ENCODE assay signal across 16 cellular contexts in genomic region chr9:107312651-107313050, GRCh38. TPM values are rescaled to one million over a fixed set of nuclear protein-coding genes. Genes with fewer than 3 reads are reported as not detected.
DNase-seq lines count a peak whose midpoint lies in the region; FAIRE-seq and TF ChIP-seq lines count a peak whose summit lies in the region.
"Had no signal": no experiment of that assay in that cellular context is flagged by ENCODE, and none has a peak within 500 bp of the region (broad histone marks: within the 10 kb centered on the region; RNA-seq: fewer than 3 reads in every experiment).

No MANE protein-coding gene starts in this region.

- no peak overlapping the region for H3K18ac ChIP-seq in neuronal stem cell (ENCODE audit: low read length)

- H3K4me3 Mint-ChIP-seq in Calu3 (ENCODE audit: low read depth, unreplicated experiment), result no peak overlapping the region
- H3K4me3 Mint-ChIP-seq: activated naive CD8-positive, alpha-beta T cell treated with anti-CD3 and anti-CD28 coated beads, Interleukin-2, amount 10 ng/mL, durations not matched to agents 7 days and 5 days; naive thymus-derived CD4-positive, alpha-beta T cell had no signal

- H2BK120ac ChIP-seq in neuronal stem cell (ENCODE audit: low read depth, low read length), result no peak overlapping the region

- H3K9ac ChIP-seq in neuronal stem cell (ENCODE audit: low read depth, low read length, poor library complexity), result no peak overlapping the region

- no peaks in the 10 kb centered on the region for H3K9me3 Mint-ChIP-seq in Calu3 (ENCODE audit: low read depth, unreplicated experiment)
- H3K9me3 Mint-ChIP-seq: activated naive CD8-positive, alpha-beta T cell treated with anti-CD3 and anti-CD28 coated beads, Interleukin-2, amount 10 ng/mL, durations not matched to agents 7 days and 5 days; CD4-positive, CD25-positive, alpha-beta regulatory T cell had no signal

- H3K36me3 ChIP-seq in WERI-Rb-1 (peaks cover 99% of the 10 kb centered on the region), cardiac muscle cell (peaks cover 45% of the 10 kb centered on the region), neuronal stem cell (replicated peaks in 1 of 2; ENCODE audit: control insufficient read depth in 2 of 2, insufficient read depth in 2 of 2, low read length in 2 of 2) (peaks cover 6 to 96% of the 10 kb centered on the region in 2 donors)

- no peak overlapping the region for H2AK5ac ChIP-seq in neuronal stem cell (ENCODE audit: low read depth, low read length)

- H3K4me1 Mint-ChIP-seq in Calu3 (ENCODE audit: low read depth, unreplicated experiment), result peaks cover 21% of the 10 kb centered on the region

- intact Hi-C loops in dorsolateral prefrontal cortex (cut with DNase I) (no loop called here), Calu3 (cut with micrococcal nuclease; ENCODE audit: unreplicated experiment) (no loop called here)

- no CpG with 5 or more reads among the region's 4 CpGs for WGBS in neuronal stem cell (ENCODE audit: extremely low coverage in 2 of 2, insufficient read length in 2 of 2, insufficient replicate concordance in 1 of 2), 2 donors

- no peak overlapping the region for H2BK5ac ChIP-seq in neuronal stem cell (ENCODE audit: low read length)

- no peak overlapping the region for H3K14ac ChIP-seq in neuronal stem cell (ENCODE audit: low read length)

- no peaks in the 10 kb centered on the region for H3K27me3 Mint-ChIP-seq in Calu3 (ENCODE audit: unreplicated experiment)
- H3K27me3 Mint-ChIP-seq: activated naive CD8-positive, alpha-beta T cell treated with anti-CD3 and anti-CD28 coated beads, Interleukin-2, amount 10 ng/mL, durations not matched to agents 7 days and 5 days; CD4-positive, CD25-positive, alpha-beta regulatory T cell; naive thymus-derived CD4-positive, alpha-beta T cell had no signal

- no peak for TF ChIP-seq CTCF in WERI-Rb-1 (IDR thresholded peaks at IDR 0.05; ENCODE audit: low read depth, low read length)
- TF ChIP-seq CTCF in cardiac muscle cell (IDR thresholded peaks at IDR 0.05; ENCODE audit: low read depth, low read length), result no peak
- TF ChIP-seq CTCF in dorsolateral prefrontal cortex (IDR thresholded peaks at IDR 0.05 in 54 of 56, conservative IDR thresholded peaks at IDR 0.05 in 2 of 56; ENCODE audit: low read depth in 1 of 56, partially characterized antibody in 56 of 56), result no peak
- TF ChIP-seq CTCF in Calu3 (IDR thresholded peaks at IDR 0.05; ENCODE audit: unreplicated experiment), result no peak

- H4K91ac ChIP-seq in neuronal stem cell (ENCODE audit: low read depth, low read length, poor library complexity), result no peak overlapping the region

- H3K23ac ChIP-seq in neuronal stem cell (ENCODE audit: low read depth, low read length, poor library complexity), result no peak overlapping the region

- H3K4me3 ChIP-seq in WERI-Rb-1 (ENCODE audit: low read depth, low read length) (no peak overlapping the region), cardiac muscle cell (no peak overlapping the region), neuronal stem cell (ENCODE audit: low read length in 2 of 2) (no peak overlapping the region), dorsolateral prefrontal cortex (no peak overlapping the region)
- H3K4me3 ChIP-seq: right lobe of liver, stomach had no signal

- H3K27me3 ChIP-seq in WERI-Rb-1 (ENCODE audit: insufficient read depth, low read depth, severe bottlenecking), result no peaks in the 10 kb centered on the region
- H3K27me3 ChIP-seq in cardiac muscle cell, result no peaks in the 10 kb centered on the region
- no peaks in the 10 kb centered on the region for H3K27me3 ChIP-seq in neuronal stem cell (ENCODE audit: control insufficient read depth in 3 of 3, insufficient read depth in 3 of 3, low read depth in 1 of 3, low read length in 3 of 3)
- H3K27me3 ChIP-seq in dorsolateral prefrontal cortex, result no peaks in the 10 kb centered on the region
- H3K27me3 ChIP-seq: right lobe of liver, stomach had no signal

- FAIRE-seq in urothelium cell line (lab: Jason Lieb, UNC), result no peak
- FAIRE-seq: islet of Langerhans had no signal

- H3K4ac ChIP-seq in neuronal stem cell (ENCODE audit: low read length), result no peak overlapping the region

- H3K27ac Mint-ChIP-seq in Calu3 (ENCODE audit: unreplicated experiment), result no peak overlapping the region

- DNase-seq in GM04503 (ENCODE audit: low read depth) (peak; percentile 14), WERI-Rb-1 (peak; percentile 68), cardiac muscle cell (ENCODE audit: low read depth in 1 of 2, low spot score in 1 of 2) (peak; percentile 24 to 64), neuronal stem cell (ENCODE audit: low spot score) (no peak), dorsolateral prefrontal cortex (no peak), COLO668 (lab: John Stamatoyannopoulos, UW; ENCODE audit: unreplicated experiment) (no peak), Calu3 (no peak), urothelium cell line (ENCODE audit: low spot score) (no peak)
- DNase-seq: activated naive CD8-positive, alpha-beta T cell treated with anti-CD3 and anti-CD28 coated beads, Interleukin-2, amount 10 ng/mL, durations not matched to agents 7 days and 5 days; CD4-positive, CD25-positive, alpha-beta regulatory T cell; cortex of kidney; foreskin melanocyte; naive thymus-derived CD4-positive, alpha-beta T cell; right lobe of liver; stomach had no signal

- H4K8ac ChIP-seq in neuronal stem cell (ENCODE audit: low read depth, low read length), result no peak overlapping the region

- no peak overlapping the region for H2BK12ac ChIP-seq in neuronal stem cell (ENCODE audit: low read length)

- H3K4me2 ChIP-seq in neuronal stem cell (ENCODE audit: insufficient read depth, low read length, poor library complexity, severe bottlenecking), result no peak overlapping the region

- CTCF ChIA-PET in Calu3 (lab: Charles Lee), result no interaction called here

- no peak overlapping the region for H2BK15ac ChIP-seq in neuronal stem cell (ENCODE audit: low read length)

- H3K36me3 Mint-ChIP-seq in Calu3 (ENCODE audit: insufficient read depth, unreplicated experiment), result peaks cover 49% of the 10 kb centered on the region

- no peaks in the 10 kb centered on the region for H3K79me1 ChIP-seq in neuronal stem cell (ENCODE audit: low read depth, low read length)

- H3K27ac ChIP-seq in WERI-Rb-1 (no peak overlapping the region), cardiac muscle cell (peak overlapping the region; percentile 57), neuronal stem cell (replicated peaks; ENCODE audit: low read length) (peak overlapping the region; percentile 26), dorsolateral prefrontal cortex (peak overlapping the region in 3 of 59 donors; percentile 15 to 59 (median 41))
- H3K27ac ChIP-seq: right lobe of liver, stomach had no signal

- no peaks in the 10 kb centered on the region for H3K4me1 ChIP-seq in cardiac muscle cell (ENCODE audit: low read depth)
- peaks cover 0 to 14% of the 10 kb centered on the region in 2 donors for H3K4me1 ChIP-seq in neuronal stem cell (ENCODE audit: control insufficient read depth in 2 of 2, insufficient read depth in 1 of 2, low read depth in 1 of 2, low read length in 2 of 2)

- BruUV-seq in Calu3 (replicated peaks; lab: Mats Ljungman, UMichigan), result no TSS peak

- no peak overlapping the region for H2AFZ ChIP-seq in neuronal stem cell (ENCODE audit: low read length)

- H3K9me3 ChIP-seq in WERI-Rb-1 (ENCODE audit: severe bottlenecking) (no peaks in the 10 kb centered on the region), cardiac muscle cell (ENCODE audit: low read depth) (no peaks in the 10 kb centered on the region), neuronal stem cell (replicated peaks in 1 of 2; ENCODE audit: control insufficient read depth in 2 of 2, insufficient read depth in 1 of 2, low read depth in 1 of 2, low read length in 2 of 2) (peaks cover 0 to 9% of the 10 kb centered on the region in 2 donors)
- H3K9me3 ChIP-seq: right lobe of liver, stomach had no signal

RNA-seq across cellular contexts. Expression of gene RAD23B, which starts 29.6 kb away (rescaled TPM):
- 84.7 and 88.5 TPM in 2 replicates for total RNA-seq in cardiac muscle cell
- polyA plus RNA-seq in cardiac muscle cell, result 11.7 and 13.6 TPM in 2 replicates
- polyA plus RNA-seq in neuronal stem cell (2013, experiment 1 of 2), result 166 TPM
- polyA plus RNA-seq in neuronal stem cell (2013, experiment 2 of 2), result 182 TPM
- 100 to 1,000 TPM in 30 of 120 experiments, 10 to 100 TPM in 90; 67.9 to 114 (median 93.7) TPM for total RNA-seq in dorsolateral prefrontal cortex
- total RNA-seq in Calu3 (2022), result 82.3 and 97.8 TPM in 2 replicates

Comparison
In these comparisons a context has a peak if more than half of its experiments do, and no peak if none do; other contexts are left out.
1. DNase-seq: peak in GM04503 (single experiment), WERI-Rb-1 (single experiment) and cardiac muscle cell (2 of 2); none in neuronal stem cell (single experiment), dorsolateral prefrontal cortex (0 of 10), COLO668 (single experiment), Calu3 (single experiment) and urothelium cell line (single experiment).